Comparison of ENCODE assay signal across 1 cellular context in genomic region chr11:67345247-67345948, GRCh38.
TF ChIP-seq lines count a peak whose summit lies in the region.

No MANE protein-coding gene starts in this region.

TF ChIP-seq in K562, 482 proteins besides CTCF, POLR2A, EP300 and RAD21:
- 0 out of 2 replicates have a peak, but pooled peaks have one; percentile 20 for TF ChIP-seq GATA2 (CRISPR knock-in tag; IDR thresholded peaks at IDR 0.05)
- no peak for TF ChIP-seq NFRKB (IDR thresholded peaks at IDR 0.05; ENCODE audit: low read depth)
